ENCODE assay signal across 1 cellular context in the genomic region with DNA sequence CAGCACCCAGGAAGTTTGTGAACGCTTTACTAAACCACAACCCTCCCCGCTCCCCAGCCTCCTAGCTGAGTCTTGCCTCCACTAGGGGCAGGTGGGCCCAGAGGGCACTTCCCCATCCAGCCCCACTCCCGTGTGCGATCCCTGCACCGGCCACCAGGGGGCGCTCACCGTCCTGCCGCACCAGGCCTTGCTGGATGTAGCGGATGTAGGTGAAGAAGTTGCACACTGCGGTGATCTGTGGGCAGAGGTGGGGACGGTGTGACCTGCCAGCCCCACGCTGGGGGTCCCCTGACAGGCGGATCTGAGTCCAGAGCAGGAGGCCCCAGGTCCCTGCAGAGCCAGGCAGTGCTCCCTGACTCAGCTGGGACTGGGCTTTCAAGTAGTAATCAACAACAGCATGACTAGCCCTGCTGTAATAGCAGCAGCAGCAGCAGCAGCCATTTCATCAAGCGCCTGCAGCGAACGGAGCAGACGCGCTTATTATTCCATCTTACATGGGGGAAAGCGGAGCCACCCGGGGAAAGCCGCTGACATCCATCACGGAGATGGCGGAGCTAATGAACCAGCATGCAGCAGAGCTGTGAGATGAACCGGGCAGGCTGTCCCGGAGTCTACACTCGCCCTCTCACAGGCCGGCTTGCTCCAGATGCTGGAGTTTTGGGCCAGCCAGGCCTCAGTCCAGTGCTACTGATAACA.
TF ChIP-seq lines count a peak whose summit lies in the region.

No MANE protein-coding gene starts in this region.

TF ChIP-seq in K562, 482 proteins besides CTCF, POLR2A, EP300 and RAD21 (continued from another document and continues in another):
- TF ChIP-seq CEBPB (tag; IDR thresholded peaks at IDR 0.05) (no peak), SAP30 (IDR thresholded peaks at IDR 0.05; ENCODE audit: borderline replicate concordance, insufficient read depth, low read depth, low read length, poor library complexity, severe bottlenecking) (no peak), ZNF589 (CRISPR knock-in tag; IDR thresholded peaks at IDR 0.05; ENCODE audit: low read depth) (peak; percentile 47; the same call in 1 of the 2 replicates), TAF7 (tag; IDR thresholded peaks at IDR 0.05) (no peak), ARID1B (IDR thresholded peaks at IDR 0.05) (no peak), GABPB1 (CRISPR knock-in tag; IDR thresholded peaks at IDR 0.05) (peak; percentile 64; the same call in 1 of the 2 replicates), NCOA2 (IDR thresholded peaks at IDR 0.05; ENCODE audit: partially characterized antibody in 2 of 2) (no peak), ZNF184 (CRISPR knock-in tag; IDR thresholded peaks at IDR 0.05) (no peak), TRIM24 (IDR thresholded peaks at IDR 0.05) (no peak), POLR2H (tag; IDR thresholded peaks at IDR 0.05; ENCODE audit: low read depth) (no peak), GABPA (tag; conservative IDR thresholded peaks at IDR 0.05; ENCODE audit: low read depth) (no peak), TBL1XR1 (IDR thresholded peaks at IDR 0.05; ENCODE audit: low read length in 2 of 2) (0 out of 4 replicates have a peak, but pooled peaks of 1 of the 2 experiments have one; percentile 45), TARDBP (IDR thresholded peaks at IDR 0.05) (no peak), KLF13 (tag; IDR thresholded peaks at IDR 0.05; ENCODE audit: borderline replicate concordance, low read depth) (no peak), ETV1 (tag; conservative IDR thresholded peaks at IDR 0.05; ENCODE audit: low read depth) (peak; percentile 42; the same call in 1 of the 2 replicates), RBM39 (optimal IDR thresholded peaks at IDR 0.05; ENCODE audit: low read depth, low read length) (no peak), TCF3 (CRISPR knock-in tag; IDR thresholded peaks at IDR 0.05) (peak; percentile 17; the same call in 1 of the 2 replicates), MECOM (CRISPR knock-in tag; IDR thresholded peaks at IDR 0.05) (no peak), EGR1 (conservative IDR thresholded peaks at IDR 0.05) (no peak), DPF2 (IDR thresholded peaks at IDR 0.05) (no peak), ESRRA (IDR thresholded peaks at IDR 0.05; ENCODE audit: borderline replicate concordance, low read depth) (peak; percentile 57; the same call in 1 of the 2 replicates), TCF7 (IDR thresholded peaks at IDR 0.05; ENCODE audit: borderline replicate concordance) (no peak), ETV5 (CRISPR knock-in tag; IDR thresholded peaks at IDR 0.05; ENCODE audit: low read depth) (peak; percentile 72), CREM (IDR thresholded peaks at IDR 0.05; ENCODE audit: low read depth) (peak; percentile 78), KLF1 (tag; IDR thresholded peaks at IDR 0.05) (no peak), MAFG (tag; conservative IDR thresholded peaks at IDR 0.05) (no peak), YBX1 (IDR thresholded peaks at IDR 0.05) (no peak), CBX5 (IDR thresholded peaks at IDR 0.05; ENCODE audit: borderline replicate concordance, low read depth) (no peak), MEF2D (tag; conservative IDR thresholded peaks at IDR 0.05; ENCODE audit: low read depth) (no peak), ZNF165 (CRISPR knock-in tag; IDR thresholded peaks at IDR 0.05; ENCODE audit: borderline replicate concordance) (no peak), ZNF143 (CRISPR knock-in tag; IDR thresholded peaks at IDR 0.05) (no peak), GTF2F1 (IDR thresholded peaks at IDR 0.05; ENCODE audit: low read depth, low read length) (no peak), MAZ (CRISPR knock-in tag; conservative IDR thresholded peaks at IDR 0.05 in 1 of 2, IDR thresholded peaks at IDR 0.05 in 1 of 2) (peak; percentile 34 to 89; a peak in 2 of 4 replicates), ZNF24 (IDR thresholded peaks at IDR 0.05) (peak; percentile 38; the same call in 1 of the 2 replicates), XRCC5 (IDR thresholded peaks at IDR 0.05; ENCODE audit: low read depth, low read length) (peak; percentile 82; the same call in 1 of the 2 replicates), ZNF384 (IDR thresholded peaks at IDR 0.05; ENCODE audit: low read depth, low read length) (0 out of 2 replicates have a peak, but pooled peaks have one; percentile 19), RFX1 (IDR thresholded peaks at IDR 0.05) (no peak), HDAC3 (IDR thresholded peaks at IDR 0.05; ENCODE audit: borderline replicate concordance, partially characterized antibody) (no peak), TAF1 (IDR thresholded peaks at IDR 0.05; ENCODE audit: control insufficient read depth, extremely low read depth, insufficient read depth, low read length, severe bottlenecking) (peak; percentile 21), CHCHD3 (CRISPR knock-in tag; IDR thresholded peaks at IDR 0.05) (no peak), RHOXF2B (CRISPR knock-in tag; conservative IDR thresholded peaks at IDR 0.05) (no peak), MAFK (IDR thresholded peaks at IDR 0.05; ENCODE audit: low read length) (no peak), RFX5 (IDR thresholded peaks at IDR 0.05; ENCODE audit: low read depth, low read length) (no peak)
- TF ChIP-seq, protein P1, sequence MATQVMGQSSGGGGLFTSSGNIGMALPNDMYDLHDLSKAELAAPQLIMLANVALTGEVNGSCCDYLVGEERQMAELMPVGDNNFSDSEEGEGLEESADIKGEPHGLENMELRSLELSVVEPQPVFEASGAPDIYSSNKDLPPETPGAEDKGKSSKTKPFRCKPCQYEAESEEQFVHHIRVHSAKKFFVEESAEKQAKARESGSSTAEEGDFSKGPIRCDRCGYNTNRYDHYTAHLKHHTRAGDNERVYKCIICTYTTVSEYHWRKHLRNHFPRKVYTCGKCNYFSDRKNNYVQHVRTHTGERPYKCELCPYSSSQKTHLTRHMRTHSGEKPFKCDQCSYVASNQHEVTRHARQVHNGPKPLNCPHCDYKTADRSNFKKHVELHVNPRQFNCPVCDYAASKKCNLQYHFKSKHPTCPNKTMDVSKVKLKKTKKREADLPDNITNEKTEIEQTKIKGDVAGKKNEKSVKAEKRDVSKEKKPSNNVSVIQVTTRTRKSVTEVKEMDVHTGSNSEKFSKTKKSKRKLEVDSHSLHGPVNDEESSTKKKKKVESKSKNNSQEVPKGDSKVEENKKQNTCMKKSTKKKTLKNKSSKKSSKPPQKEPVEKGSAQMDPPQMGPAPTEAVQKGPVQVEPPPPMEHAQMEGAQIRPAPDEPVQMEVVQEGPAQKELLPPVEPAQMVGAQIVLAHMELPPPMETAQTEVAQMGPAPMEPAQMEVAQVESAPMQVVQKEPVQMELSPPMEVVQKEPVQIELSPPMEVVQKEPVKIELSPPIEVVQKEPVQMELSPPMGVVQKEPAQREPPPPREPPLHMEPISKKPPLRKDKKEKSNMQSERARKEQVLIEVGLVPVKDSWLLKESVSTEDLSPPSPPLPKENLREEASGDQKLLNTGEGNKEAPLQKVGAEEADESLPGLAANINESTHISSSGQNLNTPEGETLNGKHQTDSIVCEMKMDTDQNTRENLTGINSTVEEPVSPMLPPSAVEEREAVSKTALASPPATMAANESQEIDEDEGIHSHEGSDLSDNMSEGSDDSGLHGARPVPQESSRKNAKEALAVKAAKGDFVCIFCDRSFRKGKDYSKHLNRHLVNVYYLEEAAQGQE (CRISPR knock-in tag; IDR thresholded peaks at IDR 0.05; ENCODE audit: low read depth), result no peak
- TF ChIP-seq, protein P2, sequence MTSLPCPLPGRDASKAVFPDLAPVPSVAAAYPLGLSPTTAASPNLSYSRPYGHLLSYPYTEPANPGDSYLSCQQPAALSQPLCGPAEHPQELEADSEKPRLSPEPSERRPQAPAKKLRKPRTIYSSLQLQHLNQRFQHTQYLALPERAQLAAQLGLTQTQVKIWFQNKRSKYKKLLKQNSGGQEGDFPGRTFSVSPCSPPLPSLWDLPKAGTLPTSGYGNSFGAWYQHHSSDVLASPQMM (CRISPR knock-in tag; IDR thresholded peaks at IDR 0.05), result no peak
- TF ChIP-seq, protein P3, sequence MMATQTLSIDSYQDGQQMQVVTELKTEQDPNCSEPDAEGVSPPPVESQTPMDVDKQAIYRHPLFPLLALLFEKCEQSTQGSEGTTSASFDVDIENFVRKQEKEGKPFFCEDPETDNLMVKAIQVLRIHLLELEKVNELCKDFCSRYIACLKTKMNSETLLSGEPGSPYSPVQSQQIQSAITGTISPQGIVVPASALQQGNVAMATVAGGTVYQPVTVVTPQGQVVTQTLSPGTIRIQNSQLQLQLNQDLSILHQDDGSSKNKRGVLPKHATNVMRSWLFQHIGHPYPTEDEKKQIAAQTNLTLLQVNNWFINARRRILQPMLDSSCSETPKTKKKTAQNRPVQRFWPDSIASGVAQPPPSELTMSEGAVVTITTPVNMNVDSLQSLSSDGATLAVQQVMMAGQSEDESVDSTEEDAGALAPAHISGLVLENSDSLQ (IDR thresholded peaks at IDR 0.05), result no peak
- TF ChIP-seq, protein P4, sequence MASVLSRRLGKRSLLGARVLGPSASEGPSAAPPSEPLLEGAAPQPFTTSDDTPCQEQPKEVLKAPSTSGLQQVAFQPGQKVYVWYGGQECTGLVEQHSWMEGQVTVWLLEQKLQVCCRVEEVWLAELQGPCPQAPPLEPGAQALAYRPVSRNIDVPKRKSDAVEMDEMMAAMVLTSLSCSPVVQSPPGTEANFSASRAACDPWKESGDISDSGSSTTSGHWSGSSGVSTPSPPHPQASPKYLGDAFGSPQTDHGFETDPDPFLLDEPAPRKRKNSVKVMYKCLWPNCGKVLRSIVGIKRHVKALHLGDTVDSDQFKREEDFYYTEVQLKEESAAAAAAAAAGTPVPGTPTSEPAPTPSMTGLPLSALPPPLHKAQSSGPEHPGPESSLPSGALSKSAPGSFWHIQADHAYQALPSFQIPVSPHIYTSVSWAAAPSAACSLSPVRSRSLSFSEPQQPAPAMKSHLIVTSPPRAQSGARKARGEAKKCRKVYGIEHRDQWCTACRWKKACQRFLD (CRISPR knock-in tag; IDR thresholded peaks at IDR 0.05), result no peak; the same call in 1 of the 2 replicates
- TF ChIP-seq, protein P5, sequence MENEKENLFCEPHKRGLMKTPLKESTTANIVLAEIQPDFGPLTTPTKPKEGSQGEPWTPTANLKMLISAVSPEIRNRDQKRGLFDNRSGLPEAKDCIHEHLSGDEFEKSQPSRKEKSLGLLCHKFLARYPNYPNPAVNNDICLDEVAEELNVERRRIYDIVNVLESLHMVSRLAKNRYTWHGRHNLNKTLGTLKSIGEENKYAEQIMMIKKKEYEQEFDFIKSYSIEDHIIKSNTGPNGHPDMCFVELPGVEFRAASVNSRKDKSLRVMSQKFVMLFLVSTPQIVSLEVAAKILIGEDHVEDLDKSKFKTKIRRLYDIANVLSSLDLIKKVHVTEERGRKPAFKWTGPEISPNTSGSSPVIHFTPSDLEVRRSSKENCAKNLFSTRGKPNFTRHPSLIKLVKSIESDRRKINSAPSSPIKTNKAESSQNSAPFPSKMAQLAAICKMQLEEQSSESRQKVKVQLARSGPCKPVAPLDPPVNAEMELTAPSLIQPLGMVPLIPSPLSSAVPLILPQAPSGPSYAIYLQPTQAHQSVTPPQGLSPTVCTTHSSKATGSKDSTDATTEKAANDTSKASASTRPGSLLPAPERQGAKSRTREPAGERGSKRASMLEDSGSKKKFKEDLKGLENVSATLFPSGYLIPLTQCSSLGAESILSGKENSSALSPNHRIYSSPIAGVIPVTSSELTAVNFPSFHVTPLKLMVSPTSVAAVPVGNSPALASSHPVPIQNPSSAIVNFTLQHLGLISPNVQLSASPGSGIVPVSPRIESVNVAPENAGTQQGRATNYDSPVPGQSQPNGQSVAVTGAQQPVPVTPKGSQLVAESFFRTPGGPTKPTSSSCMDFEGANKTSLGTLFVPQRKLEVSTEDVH (IDR thresholded peaks at IDR 0.05; ENCODE audit: low read depth, partially characterized antibody), result no peak
- TF ChIP-seq, protein P6, sequence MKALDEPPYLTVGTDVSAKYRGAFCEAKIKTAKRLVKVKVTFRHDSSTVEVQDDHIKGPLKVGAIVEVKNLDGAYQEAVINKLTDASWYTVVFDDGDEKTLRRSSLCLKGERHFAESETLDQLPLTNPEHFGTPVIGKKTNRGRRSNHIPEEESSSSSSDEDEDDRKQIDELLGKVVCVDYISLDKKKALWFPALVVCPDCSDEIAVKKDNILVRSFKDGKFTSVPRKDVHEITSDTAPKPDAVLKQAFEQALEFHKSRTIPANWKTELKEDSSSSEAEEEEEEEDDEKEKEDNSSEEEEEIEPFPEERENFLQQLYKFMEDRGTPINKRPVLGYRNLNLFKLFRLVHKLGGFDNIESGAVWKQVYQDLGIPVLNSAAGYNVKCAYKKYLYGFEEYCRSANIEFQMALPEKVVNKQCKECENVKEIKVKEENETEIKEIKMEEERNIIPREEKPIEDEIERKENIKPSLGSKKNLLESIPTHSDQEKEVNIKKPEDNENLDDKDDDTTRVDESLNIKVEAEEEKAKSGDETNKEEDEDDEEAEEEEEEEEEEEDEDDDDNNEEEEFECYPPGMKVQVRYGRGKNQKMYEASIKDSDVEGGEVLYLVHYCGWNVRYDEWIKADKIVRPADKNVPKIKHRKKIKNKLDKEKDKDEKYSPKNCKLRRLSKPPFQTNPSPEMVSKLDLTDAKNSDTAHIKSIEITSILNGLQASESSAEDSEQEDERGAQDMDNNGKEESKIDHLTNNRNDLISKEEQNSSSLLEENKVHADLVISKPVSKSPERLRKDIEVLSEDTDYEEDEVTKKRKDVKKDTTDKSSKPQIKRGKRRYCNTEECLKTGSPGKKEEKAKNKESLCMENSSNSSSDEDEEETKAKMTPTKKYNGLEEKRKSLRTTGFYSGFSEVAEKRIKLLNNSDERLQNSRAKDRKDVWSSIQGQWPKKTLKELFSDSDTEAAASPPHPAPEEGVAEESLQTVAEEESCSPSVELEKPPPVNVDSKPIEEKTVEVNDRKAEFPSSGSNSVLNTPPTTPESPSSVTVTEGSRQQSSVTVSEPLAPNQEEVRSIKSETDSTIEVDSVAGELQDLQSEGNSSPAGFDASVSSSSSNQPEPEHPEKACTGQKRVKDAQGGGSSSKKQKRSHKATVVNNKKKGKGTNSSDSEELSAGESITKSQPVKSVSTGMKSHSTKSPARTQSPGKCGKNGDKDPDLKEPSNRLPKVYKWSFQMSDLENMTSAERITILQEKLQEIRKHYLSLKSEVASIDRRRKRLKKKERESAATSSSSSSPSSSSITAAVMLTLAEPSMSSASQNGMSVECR (CRISPR knock-in tag; IDR thresholded peaks at IDR 0.05), result peak; percentile 46; the same call in 1 of the 2 replicates
- TF ChIP-seq, protein P7, sequence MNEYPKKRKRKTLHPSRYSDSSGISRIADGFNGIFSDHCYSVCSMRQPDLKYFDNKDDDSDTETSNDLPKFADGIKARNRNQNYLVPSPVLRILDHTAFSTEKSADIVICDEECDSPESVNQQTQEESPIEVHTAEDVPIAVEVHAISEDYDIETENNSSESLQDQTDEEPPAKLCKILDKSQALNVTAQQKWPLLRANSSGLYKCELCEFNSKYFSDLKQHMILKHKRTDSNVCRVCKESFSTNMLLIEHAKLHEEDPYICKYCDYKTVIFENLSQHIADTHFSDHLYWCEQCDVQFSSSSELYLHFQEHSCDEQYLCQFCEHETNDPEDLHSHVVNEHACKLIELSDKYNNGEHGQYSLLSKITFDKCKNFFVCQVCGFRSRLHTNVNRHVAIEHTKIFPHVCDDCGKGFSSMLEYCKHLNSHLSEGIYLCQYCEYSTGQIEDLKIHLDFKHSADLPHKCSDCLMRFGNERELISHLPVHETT (CRISPR knock-in tag; conservative IDR thresholded peaks at IDR 0.05 in 1 of 2, IDR thresholded peaks at IDR 0.05 in 1 of 2), result no peak
- TF ChIP-seq, protein P8, sequence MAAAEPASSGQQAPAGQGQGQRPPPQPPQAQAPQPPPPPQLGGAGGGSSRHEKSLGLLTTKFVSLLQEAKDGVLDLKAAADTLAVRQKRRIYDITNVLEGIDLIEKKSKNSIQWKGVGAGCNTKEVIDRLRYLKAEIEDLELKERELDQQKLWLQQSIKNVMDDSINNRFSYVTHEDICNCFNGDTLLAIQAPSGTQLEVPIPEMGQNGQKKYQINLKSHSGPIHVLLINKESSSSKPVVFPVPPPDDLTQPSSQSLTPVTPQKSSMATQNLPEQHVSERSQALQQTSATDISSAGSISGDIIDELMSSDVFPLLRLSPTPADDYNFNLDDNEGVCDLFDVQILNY (CRISPR knock-in tag; IDR thresholded peaks at IDR 0.05), result no peak
